ENCODE assay signal across 1 cellular context in the genomic region with DNA sequence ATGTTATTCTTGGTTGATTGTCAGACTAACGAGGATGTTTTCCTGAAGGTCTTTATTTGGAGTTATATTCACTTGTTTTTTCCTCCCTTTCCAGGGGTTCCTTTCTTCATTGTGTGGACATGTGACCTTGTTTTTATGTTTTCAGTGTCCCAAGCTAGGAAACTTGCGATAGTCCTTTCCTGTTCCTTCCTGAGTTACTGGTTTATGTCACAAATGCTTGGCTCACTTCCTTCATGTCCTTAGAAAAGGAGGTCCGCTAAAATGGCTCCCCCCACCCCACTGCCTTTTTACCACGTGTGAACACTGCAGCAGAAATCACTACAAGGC.
TF ChIP-seq lines count a peak whose summit lies in the region.

No MANE protein-coding gene starts in this region.

TF ChIP-seq in H1, 55 proteins besides CTCF, POLR2A, EP300 and RAD21:
- TF ChIP-seq CTBP2 (IDR thresholded peaks at IDR 0.05; ENCODE audit: borderline replicate concordance, insufficient read depth, insufficient read length, low read length) (no peak), FOSL1 (IDR thresholded peaks at IDR 0.05; ENCODE audit: insufficient read depth, low read depth, low read length) (no peak), SP1 (IDR thresholded peaks at IDR 0.05; ENCODE audit: low read depth, low read length) (no peak), TBP (IDR thresholded peaks at IDR 0.05; ENCODE audit: low read depth, low read length) (no peak), CEBPB (IDR thresholded peaks at IDR 0.05; ENCODE audit: low read depth, low read length) (no peak), GTF2F1 (IDR thresholded peaks at IDR 0.05; ENCODE audit: borderline replicate concordance, low read depth, low read length) (no peak), CBX5 (IDR thresholded peaks at IDR 0.05; ENCODE audit: low read depth, low read length) (no peak)
